1 cellular context compared by ENCODE assay signal in the genomic region with DNA sequence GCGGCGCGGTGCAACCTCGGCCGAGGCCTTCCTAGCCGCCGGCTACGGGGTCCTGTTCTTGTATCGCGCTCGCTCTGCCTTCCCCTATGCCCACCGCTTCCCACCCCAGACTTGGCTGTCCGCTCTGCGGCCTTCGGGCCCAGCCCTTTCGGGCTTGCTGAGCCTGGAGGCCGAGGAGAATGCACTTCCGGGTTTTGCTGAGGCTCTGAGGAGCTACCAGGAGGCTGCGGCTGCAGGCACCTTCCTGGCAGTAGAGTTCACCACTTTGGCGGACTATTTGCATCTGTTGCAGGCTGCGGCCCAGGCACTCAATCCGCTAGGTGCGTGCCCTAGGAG.
TF ChIP-seq lines count a peak whose summit lies in the region.

No MANE protein-coding gene starts in this region.

TF ChIP-seq in HepG2, 621 proteins besides CTCF, POLR2A, EP300 and RAD21 (continued from another document and continues in another):
- TF ChIP-seq, protein P1, sequence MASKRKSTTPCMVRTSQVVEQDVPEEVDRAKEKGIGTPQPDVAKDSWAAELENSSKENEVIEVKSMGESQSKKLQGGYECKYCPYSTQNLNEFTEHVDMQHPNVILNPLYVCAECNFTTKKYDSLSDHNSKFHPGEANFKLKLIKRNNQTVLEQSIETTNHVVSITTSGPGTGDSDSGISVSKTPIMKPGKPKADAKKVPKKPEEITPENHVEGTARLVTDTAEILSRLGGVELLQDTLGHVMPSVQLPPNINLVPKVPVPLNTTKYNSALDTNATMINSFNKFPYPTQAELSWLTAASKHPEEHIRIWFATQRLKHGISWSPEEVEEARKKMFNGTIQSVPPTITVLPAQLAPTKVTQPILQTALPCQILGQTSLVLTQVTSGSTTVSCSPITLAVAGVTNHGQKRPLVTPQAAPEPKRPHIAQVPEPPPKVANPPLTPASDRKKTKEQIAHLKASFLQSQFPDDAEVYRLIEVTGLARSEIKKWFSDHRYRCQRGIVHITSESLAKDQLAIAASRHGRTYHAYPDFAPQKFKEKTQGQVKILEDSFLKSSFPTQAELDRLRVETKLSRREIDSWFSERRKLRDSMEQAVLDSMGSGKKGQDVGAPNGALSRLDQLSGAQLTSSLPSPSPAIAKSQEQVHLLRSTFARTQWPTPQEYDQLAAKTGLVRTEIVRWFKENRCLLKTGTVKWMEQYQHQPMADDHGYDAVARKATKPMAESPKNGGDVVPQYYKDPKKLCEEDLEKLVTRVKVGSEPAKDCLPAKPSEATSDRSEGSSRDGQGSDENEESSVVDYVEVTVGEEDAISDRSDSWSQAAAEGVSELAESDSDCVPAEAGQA (IDR thresholded peaks at IDR 0.05; ENCODE audit: low read depth) = no peak
- TF ChIP-seq, protein P1 (CRISPR knock-in tag; IDR thresholded peaks at IDR 0.05; ENCODE audit: borderline replicate concordance) = no peak
- no peak; the same call in 1 of the 2 replicates for TF ChIP-seq ZNF12 (CRISPR knock-in tag; IDR thresholded peaks at IDR 0.05)
- TF ChIP-seq ZBTB10 (CRISPR knock-in tag; IDR thresholded peaks at IDR 0.05; ENCODE audit: borderline replicate concordance) = no peak
- TF ChIP-seq NRL (CRISPR knock-in tag; IDR thresholded peaks at IDR 0.05; ENCODE audit: borderline replicate concordance) = 0 out of 2 replicates have a peak, but pooled peaks have one; percentile 8
- no peak for TF ChIP-seq TFAP4 (IDR thresholded peaks at IDR 0.05; ENCODE audit: borderline replicate concordance, low read depth)
- no peak for TF ChIP-seq ZNF678 (CRISPR knock-in tag; IDR thresholded peaks at IDR 0.05)
- peak; percentile 3; the same call in 1 of the 2 replicates for TF ChIP-seq CBX5 (CRISPR knock-in tag; IDR thresholded peaks at IDR 0.05; ENCODE audit: borderline replicate concordance)
- TF ChIP-seq KDM2A (CRISPR knock-in tag; IDR thresholded peaks at IDR 0.05; ENCODE audit: borderline replicate concordance, low read depth) = peak; percentile 15; the same call in 1 of the 2 replicates
- no peak; the same call in 1 of the 2 replicates for TF ChIP-seq MAX (IDR thresholded peaks at IDR 0.05)
- peak; percentile 33; the same call in 1 of the 2 replicates for TF ChIP-seq MXD4 (CRISPR knock-in tag; IDR thresholded peaks at IDR 0.05)
- TF ChIP-seq KDM6A (CRISPR knock-in tag; IDR thresholded peaks at IDR 0.05; ENCODE audit: low read depth) = no peak
- no peak for TF ChIP-seq MED13 (CRISPR knock-in tag; IDR thresholded peaks at IDR 0.05)
- TF ChIP-seq TCF7 (IDR thresholded peaks at IDR 0.05; ENCODE audit: low read depth) = no peak
- TF ChIP-seq HDAC1 (CRISPR knock-in tag; IDR thresholded peaks at IDR 0.05) = peak; percentile 41; the same call in 1 of the 2 replicates
- 0 out of 2 replicates have a peak, but pooled peaks have one; percentile 16 for TF ChIP-seq ZNF441 (CRISPR knock-in tag; IDR thresholded peaks at IDR 0.05; ENCODE audit: borderline replicate concordance)
- TF ChIP-seq, protein P2, sequence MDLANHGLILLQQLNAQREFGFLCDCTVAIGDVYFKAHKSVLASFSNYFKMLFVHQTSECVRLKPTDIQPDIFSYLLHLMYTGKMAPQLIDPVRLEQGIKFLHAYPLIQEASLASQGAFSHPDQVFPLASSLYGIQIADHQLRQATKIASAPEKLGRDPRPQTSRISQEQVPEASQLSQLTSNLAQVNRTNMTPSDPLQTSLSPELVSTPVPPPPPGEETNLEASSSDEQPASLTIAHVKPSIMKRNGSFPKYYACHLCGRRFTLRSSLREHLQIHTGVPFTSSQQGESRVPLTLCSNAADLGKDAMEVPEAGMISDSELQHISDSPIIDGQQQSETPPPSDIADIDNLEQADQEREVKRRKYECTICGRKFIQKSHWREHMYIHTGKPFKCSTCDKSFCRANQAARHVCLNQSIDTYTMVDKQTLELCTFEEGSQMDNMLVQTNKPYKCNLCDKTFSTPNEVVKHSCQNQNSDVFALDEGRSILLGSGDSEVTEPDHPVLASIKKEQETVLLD (CRISPR knock-in tag; IDR thresholded peaks at IDR 0.05; ENCODE audit: low read depth) = no peak
- TF ChIP-seq SP140L (CRISPR knock-in tag; IDR thresholded peaks at IDR 0.05; ENCODE audit: borderline replicate concordance) = no peak
- TF ChIP-seq ARHGAP35 (CRISPR knock-in tag; IDR thresholded peaks at IDR 0.05; ENCODE audit: borderline replicate concordance) = peak; percentile 31; the same call in 1 of the 2 replicates
- no peak for TF ChIP-seq FOXK1 (CRISPR knock-in tag; IDR thresholded peaks at IDR 0.05; ENCODE audit: borderline replicate concordance, low read depth)
- TF ChIP-seq ERF (CRISPR knock-in tag; IDR thresholded peaks at IDR 0.05) = no peak
- TF ChIP-seq NKX3-1 (CRISPR knock-in tag; IDR thresholded peaks at IDR 0.05) = peak; percentile 23; the same call in 1 of the 2 replicates
- 0 out of 2 replicates have a peak, but pooled peaks have one; percentile 8 for TF ChIP-seq ZNF317 (CRISPR knock-in tag; IDR thresholded peaks at IDR 0.05)
- TF ChIP-seq ZFP62 (CRISPR knock-in tag; IDR thresholded peaks at IDR 0.05) = no peak
- TF ChIP-seq KAT8 (CRISPR knock-in tag; IDR thresholded peaks at IDR 0.05) = peak; percentile 89
- no peak for TF ChIP-seq RCOR2 (CRISPR knock-in tag; IDR thresholded peaks at IDR 0.05)
- no peak for TF ChIP-seq JUNB (CRISPR knock-in tag; IDR thresholded peaks at IDR 0.05; ENCODE audit: borderline replicate concordance)
- TF ChIP-seq, protein P3, sequence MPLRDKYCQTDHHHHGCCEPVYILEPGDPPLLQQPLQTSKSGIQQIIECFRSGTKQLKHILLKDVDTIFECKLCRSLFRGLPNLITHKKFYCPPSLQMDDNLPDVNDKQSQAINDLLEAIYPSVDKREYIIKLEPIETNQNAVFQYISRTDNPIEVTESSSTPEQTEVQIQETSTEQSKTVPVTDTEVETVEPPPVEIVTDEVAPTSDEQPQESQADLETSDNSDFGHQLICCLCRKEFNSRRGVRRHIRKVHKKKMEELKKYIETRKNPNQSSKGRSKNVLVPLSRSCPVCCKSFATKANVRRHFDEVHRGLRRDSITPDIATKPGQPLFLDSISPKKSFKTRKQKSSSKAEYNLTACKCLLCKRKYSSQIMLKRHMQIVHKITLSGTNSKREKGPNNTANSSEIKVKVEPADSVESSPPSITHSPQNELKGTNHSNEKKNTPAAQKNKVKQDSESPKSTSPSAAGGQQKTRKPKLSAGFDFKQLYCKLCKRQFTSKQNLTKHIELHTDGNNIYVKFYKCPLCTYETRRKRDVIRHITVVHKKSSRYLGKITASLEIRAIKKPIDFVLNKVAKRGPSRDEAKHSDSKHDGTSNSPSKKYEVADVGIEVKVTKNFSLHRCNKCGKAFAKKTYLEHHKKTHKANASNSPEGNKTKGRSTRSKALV (CRISPR knock-in tag; IDR thresholded peaks at IDR 0.05) = no peak
- TF ChIP-seq, protein P4, sequence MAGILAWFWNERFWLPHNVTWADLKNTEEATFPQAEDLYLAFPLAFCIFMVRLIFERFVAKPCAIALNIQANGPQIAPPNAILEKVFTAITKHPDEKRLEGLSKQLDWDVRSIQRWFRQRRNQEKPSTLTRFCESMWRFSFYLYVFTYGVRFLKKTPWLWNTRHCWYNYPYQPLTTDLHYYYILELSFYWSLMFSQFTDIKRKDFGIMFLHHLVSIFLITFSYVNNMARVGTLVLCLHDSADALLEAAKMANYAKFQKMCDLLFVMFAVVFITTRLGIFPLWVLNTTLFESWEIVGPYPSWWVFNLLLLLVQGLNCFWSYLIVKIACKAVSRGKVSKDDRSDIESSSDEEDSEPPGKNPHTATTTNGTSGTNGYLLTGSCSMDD (CRISPR knock-in tag; IDR thresholded peaks at IDR 0.05) = no peak
- 0 out of 2 replicates have a peak, but pooled peaks have one; percentile 2 for TF ChIP-seq ZFP90 (CRISPR knock-in tag; IDR thresholded peaks at IDR 0.05; ENCODE audit: borderline replicate concordance)
- TF ChIP-seq ZNF331 (CRISPR knock-in tag; IDR thresholded peaks at IDR 0.05) = no peak
- peak; percentile 51; the same call in 1 of the 2 replicates for TF ChIP-seq KDM5A (IDR thresholded peaks at IDR 0.05; ENCODE audit: borderline replicate concordance, low read length)
- peak; percentile 77 for TF ChIP-seq PHF8 (CRISPR knock-in tag; IDR thresholded peaks at IDR 0.05)
- TF ChIP-seq MAZ (IDR thresholded peaks at IDR 0.05; ENCODE audit: borderline replicate concordance, low read depth, low read length) = no peak
- 0 out of 2 replicates have a peak, but pooled peaks have one; percentile 1 for TF ChIP-seq MAZ (CRISPR knock-in tag; IDR thresholded peaks at IDR 0.05; ENCODE audit: low read depth)
- TF ChIP-seq, protein P5, sequence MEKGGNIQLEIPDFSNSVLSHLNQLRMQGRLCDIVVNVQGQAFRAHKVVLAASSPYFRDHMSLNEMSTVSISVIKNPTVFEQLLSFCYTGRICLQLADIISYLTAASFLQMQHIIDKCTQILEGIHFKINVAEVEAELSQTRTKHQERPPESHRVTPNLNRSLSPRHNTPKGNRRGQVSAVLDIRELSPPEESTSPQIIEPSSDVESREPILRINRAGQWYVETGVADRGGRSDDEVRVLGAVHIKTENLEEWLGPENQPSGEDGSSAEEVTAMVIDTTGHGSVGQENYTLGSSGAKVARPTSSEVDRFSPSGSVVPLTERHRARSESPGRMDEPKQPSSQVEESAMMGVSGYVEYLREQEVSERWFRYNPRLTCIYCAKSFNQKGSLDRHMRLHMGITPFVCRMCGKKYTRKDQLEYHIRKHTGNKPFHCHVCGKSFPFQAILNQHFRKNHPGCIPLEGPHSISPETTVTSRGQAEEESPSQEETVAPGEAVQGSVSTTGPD (CRISPR knock-in tag; IDR thresholded peaks at IDR 0.05) = no peak
- no peak for TF ChIP-seq BCLAF1 (IDR thresholded peaks at IDR 0.05)
- TF ChIP-seq SOX6 (IDR thresholded peaks at IDR 0.05) = no peak
- no peak for TF ChIP-seq SOX6 (CRISPR knock-in tag; IDR thresholded peaks at IDR 0.05)
- TF ChIP-seq ZNF761 (CRISPR knock-in tag; conservative IDR thresholded peaks at IDR 0.05) = 0 out of 2 replicates have a peak, but pooled peaks have one; percentile 42
- no peak for TF ChIP-seq PAWR (CRISPR knock-in tag; IDR thresholded peaks at IDR 0.05; ENCODE audit: borderline replicate concordance)
